ENCODE assay signal across 9 cellular contexts in the genomic region with DNA sequence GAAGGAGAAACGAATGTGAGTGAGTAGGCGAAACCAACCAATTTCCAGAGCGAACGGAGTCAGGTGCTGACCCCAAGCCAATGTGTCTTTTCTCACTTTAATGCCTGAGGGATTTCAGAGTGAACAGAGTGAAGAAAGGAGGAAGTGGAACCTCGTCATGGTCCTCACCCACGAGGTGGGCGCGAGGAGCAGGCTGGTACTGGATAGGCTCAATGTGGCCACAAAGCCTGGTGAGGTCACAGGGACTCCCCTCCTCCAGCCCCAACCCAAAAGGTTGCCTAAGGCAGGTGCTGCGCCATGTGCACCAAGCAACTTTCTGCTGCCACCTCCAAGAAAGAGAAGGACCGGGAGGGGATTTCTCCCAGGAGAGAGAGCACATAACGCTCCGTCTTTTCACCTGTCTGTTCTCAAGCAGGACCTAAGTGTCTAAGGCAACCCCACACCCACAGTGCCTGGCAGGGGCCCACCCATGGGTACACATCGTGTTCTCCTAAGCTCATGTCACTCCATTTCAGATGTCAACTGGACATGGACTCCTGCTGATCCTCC. TPM values are rescaled to one million over a fixed set of nuclear protein-coding genes. Genes with fewer than 3 reads are reported as not detected.
DNase-seq lines count a peak whose midpoint lies in the region; ATAC-seq and TF ChIP-seq lines count a peak whose summit lies in the region.
"Had no signal": no experiment of that assay in that cellular context is flagged by ENCODE, and none has a peak within 500 bp of the region (broad histone marks: within the 10 kb centered on the region; RNA-seq: fewer than 3 reads in every experiment).

No MANE protein-coding gene starts in this region.

- H3K27ac Mint-ChIP-seq in osteocyte (ENCODE audit: unreplicated experiment), result no peak overlapping the region

- DNase-seq in heart left ventricle, result peak in 1 of 5 donors; percentile 44
- DNase-seq in Right ventricle myocardium superior, result no peak
- peak; percentile 91 for DNase-seq in germinal center (ENCODE audit: low spot score)
- DNase-seq in DMS 273 treated with DMSO at 0.1 percent for 48 hours (lab: John Stamatoyannopoulos, UW), result no peak
- DNase-seq in SK-N-DZ (ENCODE audit: low spot score), result no peak
- no peak for DNase-seq in osteocyte (ENCODE audit: extremely low spot score, unreplicated experiment)
- DNase-seq: heart right ventricle had no signal

- WGBS in heart left ventricle, 4 donors, result 76 to 87% (median 83%) methylated on average over 11 to 13 of the region's 13 CpGs

- H3K27me3 ChIP-seq in heart left ventricle (peaks cover 0 to 24% (median 0%) of the 10 kb centered on the region in 9 donors), OCI-LY3 (ENCODE audit: low read depth, low read length) (no peaks in the 10 kb centered on the region)

- H3K9me3 Mint-ChIP-seq in osteocyte (ENCODE audit: unreplicated experiment), result no peaks in the 10 kb centered on the region

- H3K9ac ChIP-seq in OCI-LY3 (ENCODE audit: low read length), result peak overlapping the region; percentile 75

- H3K4me1 Mint-ChIP-seq in osteocyte (ENCODE audit: unreplicated experiment), result peaks cover 6% of the 10 kb centered on the region

- H3K9me3 ChIP-seq in heart left ventricle (no peaks in the 10 kb centered on the region), OCI-LY3 (ENCODE audit: insufficient read depth, low read length) (no peaks in the 10 kb centered on the region)
- H3K9me3 ChIP-seq: heart right ventricle had no signal

- no peak for TF ChIP-seq CTCF in heart left ventricle (IDR thresholded peaks at IDR 0.05)
- no peak for TF ChIP-seq CTCF in OCI-LY3 (IDR thresholded peaks at IDR 0.05; ENCODE audit: low read depth, low read length)
- no peak for TF ChIP-seq CTCF in osteocyte (IDR thresholded peaks at IDR 0.05)

- H3K36me3 ChIP-seq in heart left ventricle (peaks cover 0 to 40% (median 0%) of the 10 kb centered on the region in 9 donors), OCI-LY3 (replicated peaks; ENCODE audit: low read depth, low read length) (peaks cover 62% of the 10 kb centered on the region)

- H3K4me3 Mint-ChIP-seq in osteocyte (ENCODE audit: unreplicated experiment), result no peak overlapping the region

- peak overlapping the region; percentile 71 for H3K4me2 ChIP-seq in OCI-LY3 (ENCODE audit: low read length)

- H2AFZ ChIP-seq in OCI-LY3 (ENCODE audit: low read depth, low read length), result no peak overlapping the region

- peak overlapping the region in 1 of 12 donors; percentile 96 for H3K27ac ChIP-seq in heart left ventricle
- H3K27ac ChIP-seq in OCI-LY3 (ENCODE audit: low read length), result peak overlapping the region; percentile 98

- H3K4me3 ChIP-seq in heart left ventricle, result peak overlapping the region in 1 of 12 donors; percentile 89
- peak overlapping the region; percentile 48 for H3K4me3 ChIP-seq in OCI-LY3 (ENCODE audit: low read length)

- no peak for TF ChIP-seq POLR2A in heart left ventricle (IDR thresholded peaks at IDR 0.05)

- H3K36me3 Mint-ChIP-seq in osteocyte (ENCODE audit: unreplicated experiment), result no peaks in the 10 kb centered on the region

- H3K4me1 ChIP-seq in heart left ventricle, result peaks cover 0 to 76% (median 8%) of the 10 kb centered on the region in 12 donors
- H3K4me1 ChIP-seq in OCI-LY3 (ENCODE audit: low read length), result peaks cover 90% of the 10 kb centered on the region

- H4K20me1 ChIP-seq in OCI-LY3 (ENCODE audit: insufficient read depth, low read length), result peaks cover 28% of the 10 kb centered on the region

- ATAC-seq in heart left ventricle (peak in 3 of 4 donors; percentile 16 to 46 (median 19)), Right ventricle myocardium superior (ENCODE audit: poor library complexity) (no peak), HG02870 (IDR thresholded peaks at IDR 0.05; ENCODE audit: unreplicated experiment) (peak; percentile 61)

- H3K79me2 ChIP-seq in OCI-LY3 (ENCODE audit: low read length), result peaks cover 95% of the 10 kb centered on the region

- intact Hi-C loops in heart left ventricle (cut with DNase I), result loop anchor here in 3 of 10 donors (5.0 kb wide), 2 partner anchors 34 to 44 kb away; no protein-coding TSS in a partner anchor
- intact Hi-C loops in Right ventricle myocardium superior (cut with DNase I), result no loop called here

- peaks cover 11% of the 10 kb centered on the region for H3K27me3 Mint-ChIP-seq in osteocyte (ENCODE audit: unreplicated experiment)

RNA-seq across cellular contexts. Expression of a gene that starts 3.8 kb away (rescaled TPM):
- total RNA-seq in heart left ventricle, result 10 to 100 TPM in 1 of 9 donors, 1 to 10 TPM in 8; 2.1 to 23.8 (median 3.4) TPM
- 1 to 10 TPM; 1.4 to 2.6 TPM for polyA plus RNA-seq in heart left ventricle
- total RNA-seq in Right ventricle myocardium superior, result 2.4 TPM
- 0.59 and 1.5 TPM in 2 replicates for polyA plus RNA-seq in SK-N-DZ (2014; cell fraction: cytosol; rRNA removed)
- 0.28 and 1.2 TPM in 2 replicates for polyA plus RNA-seq in SK-N-DZ (2014; cell fraction: nucleus; rRNA removed)
- 0.13 and 0.24 TPM in 2 replicates for total RNA-seq in osteocyte
